ENCODE assay signal across 9 cellular contexts in genomic region chr1:28115267-28115666, GRCh38.
DNase-seq lines count a peak whose midpoint lies in the region; ATAC-seq and TF ChIP-seq lines count a peak whose summit lies in the region.
"Had no signal": no experiment of that assay in that cellular context is flagged by ENCODE, and none has a peak within 500 bp of the region (broad histone marks: within the 10 kb centered on the region; RNA-seq: fewer than 3 reads in every experiment).

No MANE protein-coding gene starts in this region.

- no peak overlapping the region for H3K4me3 Mint-ChIP-seq in central memory CD8-positive, alpha-beta T cell

- no peaks in the 10 kb centered on the region for H3K27me3 Mint-ChIP-seq in central memory CD8-positive, alpha-beta T cell

- DNase-seq in HL-60 (ENCODE audit: low read depth in 1 of 2, low spot score in 1 of 2) (peak; percentile 89 to 96), T-helper 22 cell (ENCODE audit: low read depth) (peak; percentile 7), GM10266 (ENCODE audit: extremely low spot score) (no peak), AG20443 (ENCODE audit: low spot score) (no peak)
- DNase-seq in central memory CD8-positive, alpha-beta T cell (ENCODE audit: low spot score in 2 of 2): peak in 1 of 2 donors; percentile 15
- peak in 2 of 3 donors; percentile 8 to 32 for DNase-seq in stimulated activated CD4-positive, alpha-beta T cell treated with anti-CD3 and anti-CD28 coated beads, TNF-alpha, amount 100 ng/mL, for 48 hours (ENCODE audit: low read depth in 3 of 3)
- DNase-seq in effector CD4-positive, alpha-beta T cell: no peak
- DNase-seq: Right ventricle myocardium superior had no signal

- peaks cover 10% of the 10 kb centered on the region for H3K4me1 Mint-ChIP-seq in central memory CD8-positive, alpha-beta T cell

- no peak overlapping the region for H3K4me3 ChIP-seq in HL-60 (replicated peaks; ENCODE audit: insufficient read depth, low read length)

- H3K27ac ChIP-seq in HL-60 (replicated peaks): peak overlapping the region; percentile 83

- H3K9me3 Mint-ChIP-seq in central memory CD8-positive, alpha-beta T cell: peaks cover 5% of the 10 kb centered on the region

- peak; percentile 43 for ATAC-seq in central memory CD8-positive, alpha-beta T cell (replicated peaks; ENCODE audit: extremely low read depth, poor library complexity, severe bottlenecking)
- ATAC-seq in GM18498 (IDR thresholded peaks at IDR 0.05; ENCODE audit: unreplicated experiment): no peak

- no peak overlapping the region for H3K27ac Mint-ChIP-seq in central memory CD8-positive, alpha-beta T cell (ENCODE audit: low read depth)

- no peaks in the 10 kb centered on the region for H3K27me3 ChIP-seq in HL-60 (ENCODE audit: insufficient read depth, poor library complexity, severe bottlenecking)

- no peak for TF ChIP-seq CTCF in HL-60 (IDR thresholded peaks at IDR 0.05; ENCODE audit: insufficient read depth, low read length)
- no peak for TF ChIP-seq CTCF in GM10266 (IDR thresholded peaks at IDR 0.05; ENCODE audit: control insufficient read depth, insufficient read depth, low read depth, missing control alignments)

- no peaks in the 10 kb centered on the region for H3K36me3 Mint-ChIP-seq in central memory CD8-positive, alpha-beta T cell (ENCODE audit: insufficient read depth)

Comparison
In these comparisons a context has a peak if more than half of its experiments do, and no peak if none do; other contexts are left out.
1. DNase-seq: peak in HL-60 (2 of 2), T-helper 22 cell (single experiment) and stimulated activated CD4-positive, alpha-beta T cell treated with anti-CD3 and anti-CD28 coated beads, TNF-alpha, amount 100 ng/mL, for 48 hours (2 of 3); none in GM10266 (single experiment), effector CD4-positive, alpha-beta T cell (single experiment) and AG20443 (single experiment).